19 cellular contexts compared by ENCODE assay signal in the genomic region with DNA sequence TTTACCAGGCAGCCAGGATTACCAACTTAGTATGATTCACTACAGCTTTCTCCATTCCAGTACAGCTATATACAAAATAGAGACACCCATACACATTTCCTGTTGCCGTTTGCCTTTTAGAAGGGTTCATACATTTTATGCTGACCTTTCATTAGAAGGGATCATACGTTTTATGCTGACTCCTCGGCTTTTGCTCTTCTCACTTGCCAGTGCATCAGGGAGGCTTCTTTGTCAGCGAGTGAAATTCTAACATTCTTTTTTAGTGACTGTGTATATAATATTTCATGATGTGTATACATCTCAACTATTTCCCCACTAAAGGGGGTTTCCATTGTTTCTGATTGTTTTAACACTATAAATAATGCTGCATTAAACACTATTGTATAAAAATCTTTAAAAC.
A peak's percentile ranks its signal among the peaks of the same experiment; 100 is the strongest.
DNase-seq lines count a peak whose midpoint lies in the region; ATAC-seq and TF ChIP-seq lines count a peak whose summit lies in the region.
"Had no signal": no experiment of that assay in that cellular context is flagged by ENCODE, and none has a peak within 500 bp of the region (broad histone marks: within the 10 kb centered on the region; RNA-seq: fewer than 3 reads in every experiment).

No MANE protein-coding gene starts in this region.

- DNase-seq in AG04449 (ENCODE audit: low read depth, low spot score) (peak; percentile 4), HS-5 (ENCODE audit: low read depth) (peak; percentile 55), amniotic epithelial cell (ENCODE audit: low read depth) (peak; percentile 59), glomerular visceral epithelial cell (ENCODE audit: extremely low spot score) (peak; percentile 23), spleen (no peak), T1000 (lab: John Stamatoyannopoulos, UW) (no peak), posterior cingulate gyrus (no peak)
- no peak for DNase-seq in activated CD4-positive, alpha-beta T cell treated with anti-CD3 and anti-CD28 coated beads for 36 hours
- DNase-seq: activated CD4-positive, CD25-positive, alpha-beta regulatory T cell; activated T-cell treated with anti-CD3 and anti-CD28 coated beads, Interleukin-2, amount 50 U/mL, for 48 hours; body of pancreas; CD4-positive, alpha-beta memory T cell; DMS79 treated with DMSO at 0.1 percent for 48 hours; NCI-H1417; NCI-H526 had no signal

- no peak overlapping the region for H3K4me3 Mint-ChIP-seq in activated CD4-positive, alpha-beta T cell treated with anti-CD3 and anti-CD28 coated beads for 36 hours
- H3K4me3 Mint-ChIP-seq: activated naive CD4-positive, alpha-beta T cell treated with anti-CD3 and anti-CD28 coated beads, Interleukin-2, amount 50 U/mL, for 24 hours; CD4-positive, alpha-beta memory T cell; dendritic cell treated with granulocyte-macrophage colony-stimulating factor and Interleukin-4, amounts not matched to agents 40 ng/mL and 50 ng/mL, for 4 days had no signal

- WGBS in spleen, 5 donors: 53 to 74% (median 69%) methylated on average over 4 of the region's 4 CpGs

- CTCF ChIA-PET in AG04449 (lab: Yijun Ruan, JAX): no interaction called here
- CTCF ChIA-PET in activated CD4-positive, alpha-beta T cell treated with anti-CD3 and anti-CD28 coated beads for 36 hours (lab: Charles Lee): no interaction called here

- no peaks in the 10 kb centered on the region for H3K27me3 ChIP-seq in spleen (replicated peaks in 1 of 7)
- H3K27me3 ChIP-seq: body of pancreas, vagina had no signal

- ATAC-seq in activated CD4-positive, alpha-beta T cell treated with anti-CD3 and anti-CD28 coated beads for 36 hours: no peak
- ATAC-seq: body of pancreas, left lobe of liver had no signal

- H3K27ac ChIP-seq in spleen: no peak overlapping the region
- H3K27ac ChIP-seq: body of pancreas, vagina had no signal

- no peak for TF ChIP-seq POLR2A in spleen (IDR thresholded peaks at IDR 0.05)

- intact Hi-C loops in spleen (cut with DNase I; ENCODE audit: low total_unique reads) (no loop called here), posterior cingulate gyrus (cut with DNase I) (no loop called here)
- intact Hi-C loops in activated CD4-positive, alpha-beta T cell treated with anti-CD3 and anti-CD28 coated beads for 36 hours (cut with DNase I, micrococcal nuclease): no loop called here

- H3K27ac Mint-ChIP-seq in activated CD4-positive, alpha-beta T cell treated with anti-CD3 and anti-CD28 coated beads for 36 hours: no peak overlapping the region
- H3K27ac Mint-ChIP-seq: activated naive CD4-positive, alpha-beta T cell treated with anti-CD3 and anti-CD28 coated beads, Interleukin-2, amount 50 U/mL, for 24 hours; CD4-positive, alpha-beta memory T cell; dendritic cell treated with granulocyte-macrophage colony-stimulating factor and Interleukin-4, amounts not matched to agents 40 ng/mL and 50 ng/mL, for 4 days had no signal

- H3K4me1 Mint-ChIP-seq in activated CD4-positive, alpha-beta T cell treated with anti-CD3 and anti-CD28 coated beads for 36 hours: no peaks in the 10 kb centered on the region
- H3K4me1 Mint-ChIP-seq: activated naive CD4-positive, alpha-beta T cell treated with anti-CD3 and anti-CD28 coated beads, Interleukin-2, amount 50 U/mL, for 24 hours; CD4-positive, alpha-beta memory T cell had no signal

- H3K9me3 Mint-ChIP-seq in activated CD4-positive, alpha-beta T cell treated with anti-CD3 and anti-CD28 coated beads for 36 hours (ENCODE audit: low read depth): peaks cover 9% of the 10 kb centered on the region

- H3K4me3 ChIP-seq in AG04449 (ENCODE audit: low read depth, low read length) (no peak overlapping the region), spleen (no peak overlapping the region)
- H3K4me3 ChIP-seq: body of pancreas, vagina had no signal

- no peaks in the 10 kb centered on the region for H3K36me3 ChIP-seq in spleen
- H3K36me3 ChIP-seq: vagina had no signal

- H3K27me3 Mint-ChIP-seq in activated CD4-positive, alpha-beta T cell treated with anti-CD3 and anti-CD28 coated beads for 36 hours: no peaks in the 10 kb centered on the region
- H3K27me3 Mint-ChIP-seq: activated naive CD4-positive, alpha-beta T cell treated with anti-CD3 and anti-CD28 coated beads, Interleukin-2, amount 50 U/mL, for 24 hours; CD4-positive, alpha-beta memory T cell; dendritic cell treated with granulocyte-macrophage colony-stimulating factor and Interleukin-4, amounts not matched to agents 40 ng/mL and 50 ng/mL, for 4 days had no signal

- no peaks in the 10 kb centered on the region for H3K4me1 ChIP-seq in spleen
- H3K4me1 ChIP-seq: body of pancreas, vagina had no signal

- POLR2A ChIA-PET in AG04449 (lab: Yijun Ruan, JAX): no interaction called here
- POLR2A ChIA-PET in activated CD4-positive, alpha-beta T cell treated with anti-CD3 and anti-CD28 coated beads for 36 hours (lab: Charles Lee): no interaction called here

- H3K9me3 ChIP-seq in spleen: peaks cover 0 to 22% (median 0%) of the 10 kb centered on the region in 8 donors
- H3K9me3 ChIP-seq: body of pancreas, vagina had no signal

- TF ChIP-seq CTCF in AG04449 (IDR thresholded peaks at IDR 0.05; ENCODE audit: insufficient read depth, low read length, missing control alignments) (no peak), spleen (IDR thresholded peaks at IDR 0.05 in 8 of 11, conservative IDR thresholded peaks at IDR 0.05 in 3 of 11) (no peak)

- H3K36me3 Mint-ChIP-seq in activated CD4-positive, alpha-beta T cell treated with anti-CD3 and anti-CD28 coated beads for 36 hours (ENCODE audit: low read depth): no peaks in the 10 kb centered on the region
- H3K36me3 Mint-ChIP-seq: activated naive CD4-positive, alpha-beta T cell treated with anti-CD3 and anti-CD28 coated beads, Interleukin-2, amount 50 U/mL, for 24 hours; CD4-positive, alpha-beta memory T cell had no signal

Comparison
In these comparisons a context has a peak if more than half of its experiments do, and no peak if none do; other contexts are left out.
1. DNase-seq: peak in AG04449 (single experiment), HS-5 (single experiment), amniotic epithelial cell (single experiment) and glomerular visceral epithelial cell (single experiment); none in spleen (single experiment), T1000 (single experiment), posterior cingulate gyrus (0 of 10) and activated CD4-positive, alpha-beta T cell treated with anti-CD3 and anti-CD28 coated beads for 36 hours (single experiment).